1 cellular context compared by ENCODE assay signal in the genomic region with DNA sequence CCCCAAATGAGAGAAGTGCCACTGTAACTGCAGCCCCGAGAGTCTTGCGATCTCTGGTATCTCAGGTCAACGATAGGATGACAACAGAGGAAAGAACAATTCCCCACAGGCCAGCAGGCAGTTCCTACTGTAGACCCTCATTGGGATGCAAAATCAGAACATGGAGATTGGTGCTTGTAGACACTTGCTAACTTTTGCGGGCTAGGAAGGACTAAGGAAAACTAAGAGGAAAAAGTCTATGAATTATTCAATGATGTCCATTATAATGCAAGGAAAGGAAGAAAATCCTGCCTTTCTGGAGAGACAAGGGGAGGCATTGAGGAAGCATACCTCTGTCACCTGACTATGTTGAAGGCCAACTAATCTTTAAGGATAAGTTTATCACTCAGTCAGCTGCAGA.
A peak's percentile ranks its signal among the peaks of the same experiment; 100 is the strongest.
TF ChIP-seq lines count a peak whose summit lies in the region.

No MANE protein-coding gene starts in this region.

TF ChIP-seq in H1, 55 proteins besides CTCF, POLR2A, EP300 and RAD21:
- TF ChIP-seq FOSL1 (IDR thresholded peaks at IDR 0.05; ENCODE audit: insufficient read depth, low read depth, low read length), result no peak
- TF ChIP-seq POU5F1 (IDR thresholded peaks at IDR 0.05; ENCODE audit: low read depth, low read length), result 0 out of 2 replicates have a peak, but pooled peaks have one; percentile 12
